In genomic region chr22:33274214-33274828, GRCh38 we compare ENCODE assay signal across 8 cellular contexts.
DNase-seq lines count a peak whose midpoint lies in the region; FAIRE-seq and TF ChIP-seq lines count a peak whose summit lies in the region.

No MANE protein-coding gene starts in this region.

- TF ChIP-seq CTCF in MM.1S (IDR thresholded peaks at IDR 0.05; ENCODE audit: low read length) (peak; percentile 63), H1 (IDR thresholded peaks at IDR 0.05; ENCODE audit: control extremely low read depth in 1 of 3, insufficient read depth in 1 of 3, low read depth in 1 of 3, low read length in 3 of 3) (peak; percentile 77 to 95 (median 91))

- H3K79me2 ChIP-seq in MM.1S (ENCODE audit: low read length) = no peaks in the 10 kb centered on the region
- no peaks in the 10 kb centered on the region for H3K79me2 ChIP-seq in H1 (ENCODE audit: control insufficient read depth in 1 of 2, insufficient read depth in 2 of 2, low read length in 2 of 2)

- no peak overlapping the region for H3K4me3 Mint-ChIP-seq in activated CD4-positive, alpha-beta memory T cell treated with anti-CD3 and anti-CD28 coated beads for 36 hours
- no peak overlapping the region for H3K4me3 Mint-ChIP-seq in activated CD4-positive, alpha-beta memory T cell treated with anti-CD3 and anti-CD28 coated beads, Interleukin-2, amount 10 ng/mL, durations not matched to agents 7 days and 5 days

- no peak overlapping the region for H3K9ac ChIP-seq in MM.1S (ENCODE audit: low read length)
- H3K9ac ChIP-seq in H1 (replicated peaks in 1 of 4; ENCODE audit: extremely low read depth in 1 of 4, low read depth in 3 of 4, low read length in 3 of 4) = no peak overlapping the region

- no peak overlapping the region for H2AK5ac ChIP-seq in H1 (ENCODE audit: low read depth, low read length)

- H2BK5ac ChIP-seq in H1 (ENCODE audit: low read depth, low read length) = no peak overlapping the region

- H3K56ac ChIP-seq in H1 (replicated peaks; ENCODE audit: insufficient read length, low read depth, low read length) = no peak overlapping the region

- no peaks in the 10 kb centered on the region for H4K20me1 ChIP-seq in MM.1S (ENCODE audit: insufficient read depth, low read length)
- peaks cover 0 to 1% of the 10 kb centered on the region in 2 experiments for H4K20me1 ChIP-seq in H1 (replicated peaks in 1 of 2; ENCODE audit: control insufficient read depth in 1 of 2, insufficient read depth in 2 of 2, low read length in 2 of 2)

- H3K9me2 ChIP-seq in MM.1S (replicated peaks; ENCODE audit: insufficient read depth, low read length) = no peaks in the 10 kb centered on the region

- no peak for TF ChIP-seq POLR2A in H1 (IDR thresholded peaks at IDR 0.05; ENCODE audit: control extremely low read depth in 1 of 2, low read depth in 2 of 2, low read length in 2 of 2)

- H3K36me3 Mint-ChIP-seq in activated CD4-positive, alpha-beta memory T cell treated with anti-CD3 and anti-CD28 coated beads for 36 hours = no peaks in the 10 kb centered on the region
- H3K36me3 Mint-ChIP-seq in activated CD4-positive, alpha-beta memory T cell treated with anti-CD3 and anti-CD28 coated beads, Interleukin-2, amount 10 ng/mL, durations not matched to agents 7 days and 5 days (ENCODE audit: low read depth) = no peaks in the 10 kb centered on the region

- H3K27me3 Mint-ChIP-seq in activated CD4-positive, alpha-beta memory T cell treated with anti-CD3 and anti-CD28 coated beads for 36 hours = no peaks in the 10 kb centered on the region
- H3K27me3 Mint-ChIP-seq in activated CD4-positive, alpha-beta memory T cell treated with anti-CD3 and anti-CD28 coated beads, Interleukin-2, amount 10 ng/mL, durations not matched to agents 7 days and 5 days = no peaks in the 10 kb centered on the region

- H3K4me2 ChIP-seq in MM.1S (ENCODE audit: low read depth, low read length) (no peak overlapping the region), H1 (ENCODE audit: insufficient read depth in 1 of 2, low read depth in 2 of 2, low read length in 2 of 2) (no peak overlapping the region)

- CTCF ChIA-PET in activated CD4-positive, alpha-beta memory T cell treated with anti-CD3 and anti-CD28 coated beads for 36 hours (lab: Charles Lee) = no interaction called here
- CTCF ChIA-PET in activated CD4-positive, alpha-beta memory T cell treated with anti-CD3 and anti-CD28 coated beads, Interleukin-2, amount 10 ng/mL, durations not matched to agents 7 days and 5 days (lab: Charles Lee) = interaction anchor here (1.0 kb wide), 1 partner anchor 17 kb away, joined by 5 read pairs; no protein-coding TSS in a partner anchor
- CTCF ChIA-PET in H1 (lab: Charles Lee; ENCODE audit: partially characterized antibody) = interaction anchor here (0.5 to 2.3 kb wide), 27 partner anchors 7 to 1374 kb away, joined by 3 to 9 read pairs (median 4); no protein-coding TSS in a partner anchor

- H2AFZ ChIP-seq in MM.1S (ENCODE audit: low read length) = no peak overlapping the region
- no peak overlapping the region for H2AFZ ChIP-seq in H1 (ENCODE audit: low read length)

- no peaks in the 10 kb centered on the region; the same call in 1 of the 2 replicates for H3K23me2 ChIP-seq in H1 (ENCODE audit: low read depth, low read length)

- intact Hi-C loops in activated CD4-positive, alpha-beta memory T cell treated with anti-CD3 and anti-CD28 coated beads for 36 hours (cut with micrococcal nuclease) = no loop called here

- H3K27ac ChIP-seq in MM.1S (ENCODE audit: low read length) (no peak overlapping the region), H1 (ENCODE audit: low read depth, low read length) (no peak overlapping the region)

- H2BK20ac ChIP-seq in H1 (ENCODE audit: low read length) = no peak overlapping the region

- peaks cover 2% of the 10 kb centered on the region for H3K9me3 Mint-ChIP-seq in activated CD4-positive, alpha-beta memory T cell treated with anti-CD3 and anti-CD28 coated beads for 36 hours
- no peaks in the 10 kb centered on the region for H3K9me3 Mint-ChIP-seq in activated CD4-positive, alpha-beta memory T cell treated with anti-CD3 and anti-CD28 coated beads, Interleukin-2, amount 10 ng/mL, durations not matched to agents 7 days and 5 days

- H3K79me1 ChIP-seq in H1 (ENCODE audit: low read depth, low read length) = no peaks in the 10 kb centered on the region

- no peak overlapping the region for H2BK120ac ChIP-seq in H1 (replicated peaks; ENCODE audit: low read depth, low read length)

- H3K23ac ChIP-seq in H1 (ENCODE audit: insufficient read length) = no peak overlapping the region

- H4K8ac ChIP-seq in H1 (ENCODE audit: extremely low read depth, insufficient read depth, low read length) = no peak overlapping the region

- TF ChIP-seq EP300 in H1 (IDR thresholded peaks at IDR 0.05; ENCODE audit: borderline replicate concordance in 1 of 2, low read depth in 2 of 2, low read length in 2 of 2) = no peak

- WGBS in H1 (ENCODE audit: extremely low coverage in 1 of 2, insufficient coverage in 1 of 2, insufficient read length in 1 of 2, insufficient replicate concordance in 2 of 2, low coverage in 1 of 2, low lambda C conversion rate in 2 of 2, missing lambda C conversion rate in 1 of 2), 2 experiments = 85% methylated on average over 15 of the region's 15 CpGs; no CpG with 5 or more reads in 1 of the 2 experiments

- H3K36me3 ChIP-seq in MM.1S (replicated peaks; ENCODE audit: insufficient read depth, low read length) (no peaks in the 10 kb centered on the region), H1 (ENCODE audit: control insufficient read depth in 2 of 4, insufficient read depth in 4 of 4, low read length in 3 of 4) (peaks cover 6 to 19% (median 10%) of the 10 kb centered on the region in 4 experiments; a peak in 5 of 8 replicates)

- peak; percentile 56 to 72 for TF ChIP-seq RAD21 in H1 (IDR thresholded peaks at IDR 0.05 in 1 of 2, conservative IDR thresholded peaks at IDR 0.05 in 1 of 2; ENCODE audit: low read depth in 2 of 2, low read length in 2 of 2)

- no peak overlapping the region for H2BK15ac ChIP-seq in H1 (ENCODE audit: low read length)

- no peak overlapping the region for H3K18ac ChIP-seq in H1 (ENCODE audit: extremely low read depth, low read length)

- H4K5ac ChIP-seq in H1 (ENCODE audit: insufficient read length, low read depth, low read length) = no peak overlapping the region

- no peak overlapping the region for H3K14ac ChIP-seq in H1 (ENCODE audit: insufficient read length)

- H4K91ac ChIP-seq in H1 (replicated peaks; ENCODE audit: insufficient read length, low read length) = no peak overlapping the region

- H3F3A ChIP-seq in MM.1S (ENCODE audit: insufficient read depth, low read length) = peaks cover 2% of the 10 kb centered on the region; the same call in 1 of the 2 replicates

- peak; percentile 55 for FAIRE-seq in H1 (lab: Jason Lieb, UNC)

- H3K27me3 ChIP-seq in MM.1S (replicated peaks; ENCODE audit: insufficient read depth, low read length) (no peaks in the 10 kb centered on the region), H1 (replicated peaks in 1 of 4; ENCODE audit: control insufficient read depth in 3 of 4, extremely low read depth in 1 of 4, insufficient read depth in 3 of 4, low read length in 3 of 4) (no peaks in the 10 kb centered on the region)

- no peak overlapping the region for H3K27ac Mint-ChIP-seq in activated CD4-positive, alpha-beta memory T cell treated with anti-CD3 and anti-CD28 coated beads for 36 hours
- H3K27ac Mint-ChIP-seq in activated CD4-positive, alpha-beta memory T cell treated with anti-CD3 and anti-CD28 coated beads, Interleukin-2, amount 10 ng/mL, durations not matched to agents 7 days and 5 days = no peak overlapping the region

- no peak overlapping the region for H3K4me3 ChIP-seq in MM.1S (ENCODE audit: low read length)
- no peak overlapping the region for H3K4me3 ChIP-seq in H1 (ENCODE audit: extremely low read depth in 1 of 4, insufficient read depth in 2 of 4, low read depth in 3 of 4, low read length in 4 of 4)

- POLR2A ChIA-PET in activated CD4-positive, alpha-beta memory T cell treated with anti-CD3 and anti-CD28 coated beads for 36 hours (lab: Charles Lee) = no interaction called here
- POLR2A ChIA-PET in activated CD4-positive, alpha-beta memory T cell treated with anti-CD3 and anti-CD28 coated beads, Interleukin-2, amount 10 ng/mL, durations not matched to agents 7 days and 5 days (lab: Charles Lee) = no interaction called here
- POLR2A ChIA-PET in H1 (lab: Charles Lee; ENCODE audit: partially characterized antibody) = interaction anchor here (1.2 kb wide), 1 partner anchor 11 kb away, joined by 3 read pairs; no protein-coding TSS in a partner anchor

- no peaks in the 10 kb centered on the region for H3K4me1 Mint-ChIP-seq in activated CD4-positive, alpha-beta memory T cell treated with anti-CD3 and anti-CD28 coated beads for 36 hours (ENCODE audit: low read depth)
- no peaks in the 10 kb centered on the region for H3K4me1 Mint-ChIP-seq in activated CD4-positive, alpha-beta memory T cell treated with anti-CD3 and anti-CD28 coated beads, Interleukin-2, amount 10 ng/mL, durations not matched to agents 7 days and 5 days

- no peak overlapping the region for H2BK12ac ChIP-seq in H1 (ENCODE audit: low read depth, low read length)

- H3K9me3 ChIP-seq in MM.1S (replicated peaks; ENCODE audit: insufficient read depth, low read length) (no peaks in the 10 kb centered on the region), H1 (ENCODE audit: insufficient read depth in 2 of 2, low read depth in 1 of 2, low read length in 1 of 2) (no peaks in the 10 kb centered on the region)

- no peak overlapping the region for H3K4ac ChIP-seq in H1 (replicated peaks; ENCODE audit: insufficient read length, low read depth, low read length)

- peak; percentile 12 for DNase-seq in activated CD4-positive, alpha-beta memory T cell treated with anti-CD3 and anti-CD28 coated beads for 36 hours
- DNase-seq in activated CD4-positive, alpha-beta memory T cell treated with anti-CD3 and anti-CD28 coated beads, Interleukin-2, amount 10 ng/mL, durations not matched to agents 7 days and 5 days = no peak
- DNase-seq in MM.1S (no peak), H1 (ENCODE audit: low read depth in 1 of 2, low spot score in 2 of 2) (peak; percentile 7 to 83), C1 segment of cervical spinal cord (lab: John Stamatoyannopoulos, UW) (no peak), NCI-H774 (lab: John Stamatoyannopoulos, UW) (no peak)
- peak; percentile 6 for DNase-seq in stimulated activated CD4-positive, alpha-beta T cell treated with anti-CD3 and anti-CD28 coated beads, Interleukin-4, amount 100 ng/mL, for 24 hours
- no peak for DNase-seq in activated CD8-positive, alpha-beta memory T cell treated with anti-CD3 and anti-CD28 coated beads for 24 hours

- H3K4me1 ChIP-seq in MM.1S (ENCODE audit: low read length) = peaks cover 3% of the 10 kb centered on the region
- no peaks in the 10 kb centered on the region for H3K4me1 ChIP-seq in H1 (replicated peaks in 1 of 4; ENCODE audit: control insufficient read depth in 3 of 4, insufficient read depth in 4 of 4, low read length in 3 of 4)

TF ChIP-seq in H1, 55 proteins besides CTCF, POLR2A, EP300 and RAD21:
- TF ChIP-seq CTBP2 (IDR thresholded peaks at IDR 0.05; ENCODE audit: borderline replicate concordance, insufficient read depth, insufficient read length, low read length) = no peak

Comparison
In these comparisons a context has a peak if more than half of its experiments do, and no peak if none do; other contexts are left out.
1. DNase-seq: peak in activated CD4-positive, alpha-beta memory T cell treated with anti-CD3 and anti-CD28 coated beads for 36 hours (single experiment), H1 (2 of 2) and stimulated activated CD4-positive, alpha-beta T cell treated with anti-CD3 and anti-CD28 coated beads, Interleukin-4, amount 100 ng/mL, for 24 hours (single experiment); none in activated CD4-positive, alpha-beta memory T cell treated with anti-CD3 and anti-CD28 coated beads, Interleukin-2, amount 10 ng/mL, durations not matched to agents 7 days and 5 days (single experiment), MM.1S (single experiment), activated CD8-positive, alpha-beta memory T cell treated with anti-CD3 and anti-CD28 coated beads for 24 hours (single experiment), C1 segment of cervical spinal cord (0 of 14) and NCI-H774 (single experiment).